Comparison of ENCODE assay signal across 1 cellular context in genomic region chr2:188181035-188181434, GRCh38.
TF ChIP-seq lines count a peak whose summit lies in the region.

No MANE protein-coding gene starts in this region.

TF ChIP-seq in IMR-90, 13 proteins besides CTCF, POLR2A, EP300 and RAD21 (continued from another document):
- TF ChIP-seq CEBPB (IDR thresholded peaks at IDR 0.05; ENCODE audit: low read depth, low read length) (no peak), MXI1 (IDR thresholded peaks at IDR 0.05; ENCODE audit: borderline replicate concordance, low read depth, low read length) (no peak), MAFK (IDR thresholded peaks at IDR 0.05; ENCODE audit: low read depth, low read length) (no peak), ELK1 (IDR thresholded peaks at IDR 0.05; ENCODE audit: borderline replicate concordance, low read depth, low read length) (no peak), MAZ (IDR thresholded peaks at IDR 0.05; ENCODE audit: borderline replicate concordance, low read depth, low read length) (no peak), RCOR1 (IDR thresholded peaks at IDR 0.05; ENCODE audit: insufficient replicate concordance, low read length) (no peak), SMC3 (IDR thresholded peaks at IDR 0.05; ENCODE audit: low read depth, low read length) (no peak)
- TF ChIP-seq, protein P1, sequence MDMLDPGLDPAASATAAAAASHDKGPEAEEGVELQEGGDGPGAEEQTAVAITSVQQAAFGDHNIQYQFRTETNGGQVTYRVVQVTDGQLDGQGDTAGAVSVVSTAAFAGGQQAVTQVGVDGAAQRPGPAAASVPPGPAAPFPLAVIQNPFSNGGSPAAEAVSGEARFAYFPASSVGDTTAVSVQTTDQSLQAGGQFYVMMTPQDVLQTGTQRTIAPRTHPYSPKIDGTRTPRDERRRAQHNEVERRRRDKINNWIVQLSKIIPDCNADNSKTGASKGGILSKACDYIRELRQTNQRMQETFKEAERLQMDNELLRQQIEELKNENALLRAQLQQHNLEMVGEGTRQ (IDR thresholded peaks at IDR 0.05; ENCODE audit: low read depth, low read length): no peak
